In genomic region chr5:139787568-139788293, GRCh38 we compare ENCODE assay signal across 8 cellular contexts. TPM values are rescaled to one million over a fixed set of nuclear protein-coding genes. Genes with fewer than 3 reads are reported as not detected.
DNase-seq lines count a peak whose midpoint lies in the region; ATAC-seq, FAIRE-seq and TF ChIP-seq lines count a peak whose summit lies in the region.

No MANE protein-coding gene starts in this region.

- ATAC-seq in HG03460 (IDR thresholded peaks at IDR 0.05; ENCODE audit: unreplicated experiment) = peak; percentile 83
- ATAC-seq in activated CD8-positive, alpha-beta memory T cell treated with anti-CD3 and anti-CD28 coated beads, Interleukin-2, amount 10 ng/mL, durations not matched to agents 7 days and 5 days = peak; percentile 89

- peaks cover 0 to 22% (median 16%) of the 10 kb centered on the region in 4 experiments; a peak in 5 of 7 replicates for H3K27me3 ChIP-seq in H1 (replicated peaks in 1 of 4; ENCODE audit: control insufficient read depth in 3 of 4, extremely low read depth in 1 of 4, insufficient read depth in 3 of 4, low read length in 3 of 4)

- peaks cover 4% of the 10 kb centered on the region for H3K4me1 Mint-ChIP-seq in activated CD8-positive, alpha-beta memory T cell treated with anti-CD3 and anti-CD28 coated beads, Interleukin-2, amount 10 ng/mL, durations not matched to agents 7 days and 5 days

- H3K79me1 ChIP-seq in H1 (ENCODE audit: low read depth, low read length) = no peaks in the 10 kb centered on the region

- H3K18ac ChIP-seq in H1 (ENCODE audit: extremely low read depth, low read length) = peak overlapping the region; percentile 71; the same call in 1 of the 2 replicates

- peak overlapping the region; percentile 71 for H3K4me3 Mint-ChIP-seq in activated CD8-positive, alpha-beta memory T cell treated with anti-CD3 and anti-CD28 coated beads, Interleukin-2, amount 10 ng/mL, durations not matched to agents 7 days and 5 days

- 0 out of 2 replicates have a peak overlapping the region, but pooled peaks have one; percentile 39 for H2BK12ac ChIP-seq in H1 (ENCODE audit: low read depth, low read length)

- no peak for TF ChIP-seq EP300 in H1 (IDR thresholded peaks at IDR 0.05; ENCODE audit: borderline replicate concordance in 1 of 2, low read depth in 2 of 2, low read length in 2 of 2)

- H3K36me3 ChIP-seq in H1 (ENCODE audit: control insufficient read depth in 2 of 4, insufficient read depth in 4 of 4, low read length in 3 of 4) = no peaks in the 10 kb centered on the region

- H3K27ac Mint-ChIP-seq in activated CD8-positive, alpha-beta memory T cell treated with anti-CD3 and anti-CD28 coated beads, Interleukin-2, amount 10 ng/mL, durations not matched to agents 7 days and 5 days = no peak overlapping the region

- H3K4me2 ChIP-seq in H1 (ENCODE audit: insufficient read depth in 1 of 2, low read depth in 2 of 2, low read length in 2 of 2) = peak overlapping the region; percentile 62 to 88

- no peaks in the 10 kb centered on the region for H3K79me2 ChIP-seq in H1 (ENCODE audit: control insufficient read depth in 1 of 2, insufficient read depth in 2 of 2, low read length in 2 of 2)

- no peaks in the 10 kb centered on the region for H3K9me3 ChIP-seq in H1 (ENCODE audit: insufficient read depth in 2 of 2, low read depth in 1 of 2, low read length in 1 of 2)

- no peak overlapping the region for H2AK5ac ChIP-seq in H1 (ENCODE audit: low read depth, low read length)

- TF ChIP-seq RAD21 in H1 (IDR thresholded peaks at IDR 0.05 in 1 of 2, conservative IDR thresholded peaks at IDR 0.05 in 1 of 2; ENCODE audit: low read depth in 2 of 2, low read length in 2 of 2) = peak; percentile 96 to 99

- WGBS in H1 (ENCODE audit: extremely low coverage in 1 of 2, insufficient coverage in 1 of 2, insufficient read length in 1 of 2, insufficient replicate concordance in 2 of 2, low coverage in 1 of 2, low lambda C conversion rate in 2 of 2, missing lambda C conversion rate in 1 of 2), 2 experiments = 1% methylated on average over 39 of the region's 57 CpGs; no CpG with 5 or more reads in 1 of the 2 experiments

- H3K14ac ChIP-seq in H1 (ENCODE audit: insufficient read length) = no peak overlapping the region

- H3K4me3 ChIP-seq in H1 (ENCODE audit: extremely low read depth in 1 of 4, insufficient read depth in 2 of 4, low read depth in 3 of 4, low read length in 4 of 4) = peak overlapping the region; percentile 39 to 82 (median 66)

- no peaks in the 10 kb centered on the region for H3K9me3 Mint-ChIP-seq in activated CD8-positive, alpha-beta memory T cell treated with anti-CD3 and anti-CD28 coated beads, Interleukin-2, amount 10 ng/mL, durations not matched to agents 7 days and 5 days (ENCODE audit: low read depth)

- POLR2A ChIA-PET in H1 (lab: Charles Lee; ENCODE audit: partially characterized antibody) = interaction anchor here (1.2 to 2.8 kb wide), 2 partner anchors 8 to 75 kb away, joined by 4 to 7 read pairs; partner anchors contain the start of gene PSD2

- FAIRE-seq in H1 (lab: Jason Lieb, UNC) = peak; percentile 55

- peak; percentile 39 to 49 for DNase-seq in AML-193 (lab: John Stamatoyannopoulos, UW)
- peak; percentile 97 for DNase-seq in GM19238 (ENCODE audit: insufficient read length, low spot score)
- DNase-seq in NCI-H82 treated with DMSO at 0.1 percent for 48 hours (lab: John Stamatoyannopoulos, UW; ENCODE audit: unreplicated experiment) = peak; percentile 4
- DNase-seq in activated CD8-positive, alpha-beta memory T cell treated with anti-CD3 and anti-CD28 coated beads, Interleukin-2, amount 10 ng/mL, durations not matched to agents 7 days and 5 days = peak; percentile 86
- DNase-seq in H1 (ENCODE audit: low read depth in 1 of 2, low spot score in 2 of 2) = peak in 1 of 2 experiments; percentile 100
- DNase-seq in mesenteric fat pad (ENCODE audit: low spot score) = peak; percentile 96
- peak; percentile 82 for DNase-seq in stimulated activated CD8-positive, alpha-beta memory T cell treated with anti-CD3 and anti-CD28 coated beads, Interleukin-15, amount 100 ng/mL, for 1 hour (ENCODE audit: low read depth)

- no peaks in the 10 kb centered on the region for H4K20me1 ChIP-seq in H1 (replicated peaks in 1 of 2; ENCODE audit: control insufficient read depth in 1 of 2, insufficient read depth in 2 of 2, low read length in 2 of 2)

- TF ChIP-seq CTCF in H1 (IDR thresholded peaks at IDR 0.05; ENCODE audit: control extremely low read depth in 1 of 3, insufficient read depth in 1 of 3, low read depth in 1 of 3, low read length in 3 of 3) = peak in 2 of 3 experiments; percentile 95 to 98; a peak in 3 of 4 replicates

- no peak overlapping the region for H3K27ac ChIP-seq in H1 (ENCODE audit: low read depth, low read length)

- H3K27me3 Mint-ChIP-seq in activated CD8-positive, alpha-beta memory T cell treated with anti-CD3 and anti-CD28 coated beads, Interleukin-2, amount 10 ng/mL, durations not matched to agents 7 days and 5 days = peaks cover 29% of the 10 kb centered on the region

- no peaks in the 10 kb centered on the region for H3K36me3 Mint-ChIP-seq in activated CD8-positive, alpha-beta memory T cell treated with anti-CD3 and anti-CD28 coated beads, Interleukin-2, amount 10 ng/mL, durations not matched to agents 7 days and 5 days

- H2AFZ ChIP-seq in H1 (ENCODE audit: low read length) = peak overlapping the region; percentile 98

- H2BK20ac ChIP-seq in H1 (ENCODE audit: low read length) = no peak overlapping the region

- peaks cover 0 to 5% (median 5%) of the 10 kb centered on the region in 4 experiments; a peak in 5 of 7 replicates for H3K4me1 ChIP-seq in H1 (replicated peaks in 1 of 4; ENCODE audit: control insufficient read depth in 3 of 4, insufficient read depth in 4 of 4, low read length in 3 of 4)

- H3K56ac ChIP-seq in H1 (replicated peaks; ENCODE audit: insufficient read length, low read depth, low read length) = peak overlapping the region; percentile 9

- no peak overlapping the region for H4K5ac ChIP-seq in H1 (ENCODE audit: insufficient read length, low read depth, low read length)

- H2BK5ac ChIP-seq in H1 (ENCODE audit: low read depth, low read length) = no peak overlapping the region

- no peak overlapping the region for H2BK120ac ChIP-seq in H1 (replicated peaks; ENCODE audit: low read depth, low read length)

- peak overlapping the region; percentile 95; the same call in 1 of the 2 replicates for H4K8ac ChIP-seq in H1 (ENCODE audit: extremely low read depth, insufficient read depth, low read length)

- H3K23me2 ChIP-seq in H1 (ENCODE audit: low read depth, low read length) = peaks cover 3% of the 10 kb centered on the region; the same call in 1 of the 2 replicates

- CTCF ChIA-PET in activated CD8-positive, alpha-beta memory T cell treated with anti-CD3 and anti-CD28 coated beads, Interleukin-2, amount 10 ng/mL, durations not matched to agents 7 days and 5 days (lab: Charles Lee) = interaction anchor here (0.6 to 7.1 kb wide), 64 partner anchors 9 to 647 kb away, joined by 3 to 195 read pairs (median 4); partner anchors contain the start of genes NRG2 and PSD2
- CTCF ChIA-PET in H1 (lab: Charles Lee; ENCODE audit: partially characterized antibody) = interaction anchor here (0.6 to 10.1 kb wide), 64 partner anchors 11 to 367 kb away, joined by 3 to 276 read pairs (median 5); partner anchors contain the start of gene PSD2

- H3K4ac ChIP-seq in H1 (replicated peaks; ENCODE audit: insufficient read length, low read depth, low read length) = peak overlapping the region; percentile 57

- H2BK15ac ChIP-seq in H1 (ENCODE audit: low read length) = peak overlapping the region; percentile 29; the same call in 1 of the 2 replicates

- TF ChIP-seq POLR2A in H1 (IDR thresholded peaks at IDR 0.05; ENCODE audit: control extremely low read depth in 1 of 2, low read depth in 2 of 2, low read length in 2 of 2) = no peak

- peak overlapping the region in 2 of 4 experiments; percentile 15 to 42; a peak in 4 of 7 replicates for H3K9ac ChIP-seq in H1 (replicated peaks in 1 of 4; ENCODE audit: extremely low read depth in 1 of 4, low read depth in 3 of 4, low read length in 3 of 4)

- H4K91ac ChIP-seq in H1 (replicated peaks; ENCODE audit: insufficient read length, low read length) = no peak overlapping the region

- H3K23ac ChIP-seq in H1 (ENCODE audit: insufficient read length) = no peak overlapping the region

TF ChIP-seq in H1, 55 proteins besides CTCF, POLR2A, EP300 and RAD21 (continues in another document):
- TF ChIP-seq ATF3 (IDR thresholded peaks at IDR 0.05; ENCODE audit: insufficient read depth, low read depth, low read length) = no peak
- no peak for TF ChIP-seq SP2 (IDR thresholded peaks at IDR 0.05; ENCODE audit: low read length)
- peak; percentile 50 for TF ChIP-seq TEAD4 (IDR thresholded peaks at IDR 0.05; ENCODE audit: low read depth, low read length)
- peak; percentile 81 for TF ChIP-seq CHD2 (IDR thresholded peaks at IDR 0.05; ENCODE audit: low read length)
- TF ChIP-seq RFX5 (IDR thresholded peaks at IDR 0.05; ENCODE audit: borderline replicate concordance, low read depth, low read length) = no peak
- TF ChIP-seq PHF8 (conservative IDR thresholded peaks at IDR 0.05; ENCODE audit: low read depth, low read length) = no peak
- peak in 1 of 2 experiments; percentile 17; a peak in 1 of 4 replicates for TF ChIP-seq HDAC2 (IDR thresholded peaks at IDR 0.05; ENCODE audit: borderline replicate concordance in 1 of 2, low read depth in 2 of 2, low read length in 2 of 2)
- TF ChIP-seq SP1 (IDR thresholded peaks at IDR 0.05; ENCODE audit: low read depth, low read length) = no peak
- no peak for TF ChIP-seq TAF1 (IDR thresholded peaks at IDR 0.05; ENCODE audit: low read depth, low read length)
- peak; percentile 57 for TF ChIP-seq RNF2 (IDR thresholded peaks at IDR 0.05; ENCODE audit: borderline replicate concordance, low read depth, low read length, missing control alignments, poor library complexity, severe bottlenecking)
- TF ChIP-seq EGR1 (IDR thresholded peaks at IDR 0.05; ENCODE audit: borderline replicate concordance, low read depth, low read length) = no peak

RNA-seq across cellular contexts. Expression of gene PSD2, which starts 7.9 kb away (rescaled TPM):
- not detected for total RNA-seq in activated CD8-positive, alpha-beta memory T cell treated with anti-CD3 and anti-CD28 coated beads, Interleukin-2, amount 10 ng/mL, durations not matched to agents 7 days and 5 days
- total RNA-seq in H1 (2021; fragmentation: NEBNext Ultra II Directional; extraction: Animal tissue kit (Norgen Biotek cat#: 25700)) = 0.06 and 0.13 TPM in 2 replicates
- polyA plus RNA-seq in H1 (2011; rRNA removed) = 0.14 and 0.25 TPM in 2 replicates
- 0.23 TPM for polyA plus RNA-seq in H1 (2011; cell fraction: cytosol; rRNA removed)
- polyA plus RNA-seq in H1 (2011; cell fraction: nucleus; rRNA removed) = 0.48 TPM
- 0.09 to 0.24 TPM (median 0.15 TPM) in 4 replicates for polyA plus RNA-seq in H1 (2012, experiment 1 of 2)
- 0.14 TPM for polyA plus RNA-seq in H1 (2012, experiment 2 of 2)
- 0.06 TPM for polyA plus RNA-seq in H1 (2013, experiment 1 of 2)
- polyA plus RNA-seq in H1 (2013, experiment 2 of 2) = 0.09 TPM
- polyA minus RNA-seq in H1 (2011; rRNA and poly(A)+ RNA removed) = 0.17 TPM in 1 of 2 replicates, not detected in the other
- not detected for polyA minus RNA-seq in H1 (2011; cell fraction: cytosol; rRNA and poly(A)+ RNA removed)
- 0.20 TPM for polyA minus RNA-seq in H1 (2011; cell fraction: nucleus; rRNA and poly(A)+ RNA removed)
- not detected for total RNA-seq in mesenteric fat pad
